1 cellular context compared by ENCODE assay signal in genomic region chr10:114937962-114938817, GRCh38.
TF ChIP-seq lines count a peak whose summit lies in the region.

Gene TRUB1 (plus strand): TSS chr10:114938195. CDS start chr10:114938254, 59 bp downstream.

TF ChIP-seq in HepG2, 621 proteins besides CTCF, POLR2A, EP300 and RAD21 (continued from another document and continues in another):
- no peak for TF ChIP-seq ZXDC (CRISPR knock-in tag; IDR thresholded peaks at IDR 0.05)
- peak; percentile 69 for TF ChIP-seq ZNF331 (CRISPR knock-in tag; IDR thresholded peaks at IDR 0.05)
- no peak for TF ChIP-seq ZNF253 (CRISPR knock-in tag; IDR thresholded peaks at IDR 0.05; ENCODE audit: borderline replicate concordance)
- peak; percentile 96 for TF ChIP-seq CREB1 (IDR thresholded peaks at IDR 0.05)
- peak; percentile 99 for TF ChIP-seq CREB1 (CRISPR knock-in tag; IDR thresholded peaks at IDR 0.05)
- no peak for TF ChIP-seq ZFP41 (CRISPR knock-in tag; IDR thresholded peaks at IDR 0.05; ENCODE audit: borderline replicate concordance)
- no peak; the same call in 1 of the 2 replicates for TF ChIP-seq ZSCAN25 (CRISPR knock-in tag; IDR thresholded peaks at IDR 0.05)
- peak; percentile 46 for TF ChIP-seq ETV5 (CRISPR knock-in tag; IDR thresholded peaks at IDR 0.05; ENCODE audit: borderline replicate concordance)
- no peak for TF ChIP-seq HIVEP1 (CRISPR knock-in tag; IDR thresholded peaks at IDR 0.05)
- no peak; the same call in 1 of the 2 replicates for TF ChIP-seq ZBTB21 (CRISPR knock-in tag; IDR thresholded peaks at IDR 0.05)
- no peak for TF ChIP-seq KIAA2018 (CRISPR knock-in tag; IDR thresholded peaks at IDR 0.05; ENCODE audit: borderline replicate concordance)
- TF ChIP-seq ZNF446 (CRISPR knock-in tag; IDR thresholded peaks at IDR 0.05): no peak; the same call in 1 of the 2 replicates
- peak; percentile 39; the same call in 1 of the 2 replicates for TF ChIP-seq RFXAP (CRISPR knock-in tag; IDR thresholded peaks at IDR 0.05; ENCODE audit: borderline replicate concordance)
- TF ChIP-seq ZNF713 (CRISPR knock-in tag; IDR thresholded peaks at IDR 0.05): no peak
- no peak for TF ChIP-seq ZNF205 (CRISPR knock-in tag; IDR thresholded peaks at IDR 0.05)
- peak; percentile 55; the same call in 1 of the 2 replicates for TF ChIP-seq ZNF563 (CRISPR knock-in tag; IDR thresholded peaks at IDR 0.05)
- no peak for TF ChIP-seq ZNF441 (CRISPR knock-in tag; IDR thresholded peaks at IDR 0.05; ENCODE audit: borderline replicate concordance)
- no peak; the same call in 1 of the 2 replicates for TF ChIP-seq POGK (CRISPR knock-in tag; conservative IDR thresholded peaks at IDR 0.05)
- 0 out of 2 replicates have a peak, but pooled peaks have one; percentile 26 for TF ChIP-seq ZNF431 (CRISPR knock-in tag; IDR thresholded peaks at IDR 0.05; ENCODE audit: borderline replicate concordance, low read depth)
- no peak for TF ChIP-seq BRCA1 (CRISPR knock-in tag; IDR thresholded peaks at IDR 0.05)
- TF ChIP-seq ZNF782 (CRISPR knock-in tag; IDR thresholded peaks at IDR 0.05; ENCODE audit: borderline replicate concordance): no peak
- peak; percentile 70 for TF ChIP-seq MXD4 (CRISPR knock-in tag; IDR thresholded peaks at IDR 0.05)
- TF ChIP-seq LRRFIP1 (CRISPR knock-in tag; conservative IDR thresholded peaks at IDR 0.05): no peak
- TF ChIP-seq ZNF20 (CRISPR knock-in tag; IDR thresholded peaks at IDR 0.05): no peak
- TF ChIP-seq ZNF468 (CRISPR knock-in tag; IDR thresholded peaks at IDR 0.05): no peak
- 0 out of 2 replicates have a peak, but pooled peaks have one; percentile 24 for TF ChIP-seq HNRNPL (IDR thresholded peaks at IDR 0.05; ENCODE audit: low read depth, low read length)
- TF ChIP-seq ZBTB8A (CRISPR knock-in tag; IDR thresholded peaks at IDR 0.05; ENCODE audit: borderline replicate concordance, low read depth): no peak
- TF ChIP-seq ZNF34 (CRISPR knock-in tag; IDR thresholded peaks at IDR 0.05; ENCODE audit: borderline replicate concordance): no peak
- no peak for TF ChIP-seq E2F2 (CRISPR knock-in tag; IDR thresholded peaks at IDR 0.05; ENCODE audit: borderline replicate concordance)
- TF ChIP-seq ZNF138 (CRISPR knock-in tag; IDR thresholded peaks at IDR 0.05; ENCODE audit: low read depth): no peak
- peak; percentile 61; the same call in 1 of the 2 replicates for TF ChIP-seq ZNF768 (CRISPR knock-in tag; IDR thresholded peaks at IDR 0.05)
- no peak; the same call in 1 of the 2 replicates for TF ChIP-seq ZNF646 (CRISPR knock-in tag; IDR thresholded peaks at IDR 0.05)
- TF ChIP-seq SIN3B (IDR thresholded peaks at IDR 0.05; ENCODE audit: low read length): peak; percentile 84; the same call in 1 of the 2 replicates
- TF ChIP-seq YEATS2 (CRISPR knock-in tag; IDR thresholded peaks at IDR 0.05; ENCODE audit: borderline replicate concordance): peak; percentile 89
- TF ChIP-seq DRAP1 (CRISPR knock-in tag; IDR thresholded peaks at IDR 0.05): peak; percentile 79
- TF ChIP-seq ZNF17 (CRISPR knock-in tag; IDR thresholded peaks at IDR 0.05): no peak
- no peak for TF ChIP-seq TGIF2 (CRISPR knock-in tag; IDR thresholded peaks at IDR 0.05)
